In the genomic region with DNA sequence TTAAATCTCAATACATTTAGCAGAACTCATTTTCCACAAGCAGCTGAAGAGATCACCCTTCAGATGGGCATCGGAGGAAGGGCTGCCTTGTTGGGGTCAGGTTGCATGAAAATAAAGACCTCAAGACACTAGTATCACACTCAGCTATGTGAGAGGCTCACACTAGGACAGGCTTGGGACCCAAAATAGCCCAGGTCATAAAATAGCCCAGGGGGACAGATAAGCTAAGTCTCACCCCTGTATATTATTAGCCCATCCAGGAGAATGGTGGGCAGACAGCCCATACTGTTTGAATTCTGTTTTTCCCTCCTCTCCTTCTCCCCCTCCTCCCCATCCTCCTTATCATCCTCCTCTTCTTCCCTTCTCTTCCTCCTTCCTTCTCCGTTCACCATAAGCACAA, we compare ENCODE assay signal across 8 cellular contexts.
"Had no signal": no experiment of that assay in that cellular context is flagged by ENCODE, and none has a peak within 500 bp of the region (broad histone marks: within the 10 kb centered on the region; RNA-seq: fewer than 3 reads in every experiment).

No MANE protein-coding gene starts in this region.

- ATAC-seq: HCT116, HepG2 had no signal

- H3K36me3 ChIP-seq: HAP-1 had no signal

- H3K27ac ChIP-seq: GM23248, HL-60 had no signal

- H3K4me1 ChIP-seq: HAP-1 had no signal

- H3K4me3 ChIP-seq: GM23248, HAP-1 had no signal

- DNase-seq: GM23248, GOT3, H7, HFFc6 had no signal

- H3K9me3 ChIP-seq: HAP-1 had no signal
